In genomic region chr1:154925335-154926170, GRCh38 we compare ENCODE assay signal across 22 cellular contexts. TPM values are rescaled to one million over a fixed set of nuclear protein-coding genes. Genes with fewer than 3 reads are reported as not detected.
DNase-seq lines count a peak whose midpoint lies in the region.
"Had no signal": no experiment of that assay in that cellular context is flagged by ENCODE, and none has a peak within 500 bp of the region (broad histone marks: within the 10 kb centered on the region; RNA-seq: fewer than 3 reads in every experiment).

No MANE protein-coding gene starts in this region.

- peaks cover 13% of the 10 kb centered on the region for H3K4me1 Mint-ChIP-seq in activated CD4-positive, alpha-beta T cell treated with anti-CD3 and anti-CD28 coated beads, Interleukin-2, amount 10 ng/mL, durations not matched to agents 24 days and 14 days
- H3K4me1 Mint-ChIP-seq: neural crest cell had no signal

- intact Hi-C loops in activated CD4-positive, alpha-beta T cell treated with anti-CD3 and anti-CD28 coated beads, Interleukin-2, amount 10 ng/mL, durations not matched to agents 24 days and 14 days (cut with micrococcal nuclease) = no loop called here

- peaks cover 50% of the 10 kb centered on the region for H3K36me3 Mint-ChIP-seq in activated CD4-positive, alpha-beta T cell treated with anti-CD3 and anti-CD28 coated beads, Interleukin-2, amount 10 ng/mL, durations not matched to agents 24 days and 14 days (ENCODE audit: low read depth)

- DNase-seq in activated CD4-positive, alpha-beta T cell treated with anti-CD3 and anti-CD28 coated beads, Interleukin-2, amount 10 ng/mL, durations not matched to agents 24 days and 14 days = no peak
- DNase-seq in activated CD4-positive, alpha-beta T cell treated with anti-CD3 and anti-CD28 coated beads, Interleukin-2, amount 50 U/mL, for 4 hours = no peak
- DNase-seq in GDM1 (lab: John Stamatoyannopoulos, UW) (peak; percentile 74), UCSD-AML1 (lab: John Stamatoyannopoulos, UW; ENCODE audit: unreplicated experiment) (peak; percentile 66), epithelial cell of prostate (ENCODE audit: low read depth, low spot score) (no peak), epidermal melanocyte (ENCODE audit: insufficient read length, low spot score) (no peak), HK-2 (ENCODE audit: unreplicated experiment) (no peak)
- no peak for DNase-seq in stimulated activated CD4-positive, alpha-beta T cell treated with anti-CD3 and anti-CD28 coated beads, Interleukin-1b, Interleukin-23, amount 100 ng/mL, for 48 hours
- DNase-seq: 8988T; activated CD8-positive, alpha-beta memory T cell treated with anti-CD3 and anti-CD28 coated beads for 24 hours; activated gamma-delta T cell treated with Interleukin-2 at 50 U/mL for 16 hours; colonic mucosa; DMS53; GM23248; left colon; MG63; NCI-H1694; NCI-H774; stimulated activated CD4-positive, alpha-beta T cell treated with anti-CD3 and anti-CD28 coated beads, Interleukin-12 subunit alpha, Interleukin-12 subunit beta, amount 100 ng/mL, for 4 hours had no signal

- no peaks in the 10 kb centered on the region for H3K27me3 Mint-ChIP-seq in activated CD4-positive, alpha-beta T cell treated with anti-CD3 and anti-CD28 coated beads, Interleukin-2, amount 10 ng/mL, durations not matched to agents 24 days and 14 days

- H3K27ac ChIP-seq in epithelial cell of prostate = peak overlapping the region; percentile 38
- H3K27ac ChIP-seq: C4-2B, colonic mucosa, GM23248, tibial nerve had no signal

- H3K27ac Mint-ChIP-seq in activated CD4-positive, alpha-beta T cell treated with anti-CD3 and anti-CD28 coated beads, Interleukin-2, amount 10 ng/mL, durations not matched to agents 24 days and 14 days = peak overlapping the region; percentile 67

- no peak overlapping the region for H3K4me3 Mint-ChIP-seq in activated CD4-positive, alpha-beta T cell treated with anti-CD3 and anti-CD28 coated beads, Interleukin-2, amount 10 ng/mL, durations not matched to agents 24 days and 14 days
- H3K4me3 Mint-ChIP-seq: neural crest cell had no signal

- no peaks in the 10 kb centered on the region for H3K9me3 Mint-ChIP-seq in activated CD4-positive, alpha-beta T cell treated with anti-CD3 and anti-CD28 coated beads, Interleukin-2, amount 10 ng/mL, durations not matched to agents 24 days and 14 days
- H3K9me3 Mint-ChIP-seq: neural crest cell had no signal

RNA-seq across cellular contexts. Expression of gene PMVK, which starts 11.0 kb away (rescaled TPM):
- total RNA-seq in activated CD4-positive, alpha-beta T cell treated with anti-CD3 and anti-CD28 coated beads, Interleukin-2, amount 10 ng/mL, durations not matched to agents 24 days and 14 days = 47.4 and 47.7 TPM in 2 replicates

RNA-seq across cellular contexts. Expression of gene PBXIP1, which starts 30.3 kb away (rescaled TPM):
- total RNA-seq in activated CD4-positive, alpha-beta T cell treated with anti-CD3 and anti-CD28 coated beads, Interleukin-2, amount 10 ng/mL, durations not matched to agents 24 days and 14 days = 19.3 and 21.6 TPM in 2 replicates

RNA-seq across cellular contexts. Expression of gene PYGO2, which starts 36.0 kb away (rescaled TPM):
- 34.4 and 34.8 TPM in 2 replicates for total RNA-seq in activated CD4-positive, alpha-beta T cell treated with anti-CD3 and anti-CD28 coated beads, Interleukin-2, amount 10 ng/mL, durations not matched to agents 24 days and 14 days

RNA-seq across cellular contexts. Expression of gene SHC1, which starts 45.0 kb away (rescaled TPM):
- total RNA-seq in activated CD4-positive, alpha-beta T cell treated with anti-CD3 and anti-CD28 coated beads, Interleukin-2, amount 10 ng/mL, durations not matched to agents 24 days and 14 days = 50.4 and 60.5 TPM in 2 replicates

RNA-seq across cellular contexts. Expression of gene CKS1B, which starts 48.9 kb away (rescaled TPM):
- total RNA-seq in activated CD4-positive, alpha-beta T cell treated with anti-CD3 and anti-CD28 coated beads, Interleukin-2, amount 10 ng/mL, durations not matched to agents 24 days and 14 days = 179 and 181 TPM in 2 replicates

Comparison
In these comparisons a context has a peak if more than half of its experiments do, and no peak if none do; other contexts are left out.
1. DNase-seq: peak in GDM1 (single experiment) and UCSD-AML1 (single experiment); none in activated CD4-positive, alpha-beta T cell treated with anti-CD3 and anti-CD28 coated beads, Interleukin-2, amount 10 ng/mL, durations not matched to agents 24 days and 14 days (single experiment), activated CD4-positive, alpha-beta T cell treated with anti-CD3 and anti-CD28 coated beads, Interleukin-2, amount 50 U/mL, for 4 hours (0 of 2), epithelial cell of prostate (single experiment), epidermal melanocyte (single experiment), stimulated activated CD4-positive, alpha-beta T cell treated with anti-CD3 and anti-CD28 coated beads, Interleukin-1b, Interleukin-23, amount 100 ng/mL, for 48 hours (single experiment) and HK-2 (single experiment).